21 cellular contexts compared by ENCODE assay signal in genomic region chr15:85116925-85117646, GRCh38.
DNase-seq lines count a peak whose midpoint lies in the region; ATAC-seq, FAIRE-seq and TF ChIP-seq lines count a peak whose summit lies in the region.
"Had no signal": no experiment of that assay in that cellular context is flagged by ENCODE, and none has a peak within 500 bp of the region (broad histone marks: within the 10 kb centered on the region; RNA-seq: fewer than 3 reads in every experiment).

No MANE protein-coding gene starts in this region.

- DNase-seq in T-helper 2 cell treated with Interferon-gamma antibody and Interleukin-4, amounts not matched to agents 5 μg/mL and 100 μg/mL, for 36 hours (ENCODE audit: low spot score): peak; percentile 37
- DNase-seq in T-helper 2 cell (no peak), GM12878 (ENCODE audit: low read depth, low spot score) (peak; percentile 7), DMS79 treated with DMSO at 0.1 percent for 48 hours (lab: John Stamatoyannopoulos, UW) (no peak), hippocampal formation (lab: John Stamatoyannopoulos, UW) (no peak), HuH-7.5 (ENCODE audit: low spot score) (no peak)
- DNase-seq: activated CD4-positive, CD25-positive, alpha-beta regulatory T cell; activated naive CD4-positive, alpha-beta T cell treated with Interleukin-2 at 50 U/mL for 16 hours; Calu3; heart right ventricle; KG1; NCI-H187 treated with DMSO at 0.1 percent for 48 hours; occipital lobe; upper lobe of left lung had no signal

- H3K4me3 ChIP-seq in GM12878: no peak overlapping the region
- H3K4me3 ChIP-seq: ascending aorta, heart right ventricle, right atrium auricular region, upper lobe of left lung had no signal

- H3K9me3 Mint-ChIP-seq in T-helper 2 cell treated with Interferon-gamma antibody and Interleukin-4, amounts not matched to agents 5 μg/mL and 100 μg/mL, for 36 hours: no peaks in the 10 kb centered on the region
- no peaks in the 10 kb centered on the region for H3K9me3 Mint-ChIP-seq in stimulated activated memory B cell treated with anti-CD40 and anti-IgM and Interleukin-4, amounts not matched to agents 10 μg/mL and 1 μg/mL and 100 μg/mL, for 72 hours

- no peak for TF ChIP-seq RAD21 in GM12878 (IDR thresholded peaks at IDR 0.05; ENCODE audit: insufficient read depth, low read depth, low read length)

- CTCF ChIA-PET in GM12878 (lab: Yijun Ruan, JAX): no interaction called here

- FAIRE-seq in GM12878 (lab: Jason Lieb, UNC): no peak

- intact Hi-C loops in GM12878 (cut with micrococcal nuclease; ENCODE audit: unreplicated experiment): no loop called here

- WGBS in GM12878 (ENCODE audit: insufficient coverage, insufficient replicate concordance, low lambda C conversion rate, missing lambda C conversion rate): 11% methylated on average over 5 of the region's 5 CpGs

- H3K27me3 ChIP-seq in GM12878 (replicated peaks in 1 of 2; ENCODE audit: control insufficient read depth in 2 of 2, insufficient read depth in 2 of 2, low read length in 1 of 2): no peaks in the 10 kb centered on the region
- H3K27me3 ChIP-seq: ascending aorta, heart right ventricle, right atrium auricular region, upper lobe of left lung had no signal

- peaks cover 2% of the 10 kb centered on the region for H3K4me1 Mint-ChIP-seq in T-helper 2 cell treated with Interferon-gamma antibody and Interleukin-4, amounts not matched to agents 5 μg/mL and 100 μg/mL, for 36 hours (ENCODE audit: low read depth)
- peaks cover 10% of the 10 kb centered on the region for H3K4me1 Mint-ChIP-seq in stimulated activated memory B cell treated with anti-CD40 and anti-IgM and Interleukin-4, amounts not matched to agents 10 μg/mL and 1 μg/mL and 100 μg/mL, for 72 hours
- H3K4me1 Mint-ChIP-seq: B cell had no signal

- H3K27ac Mint-ChIP-seq in T-helper 2 cell treated with Interferon-gamma antibody and Interleukin-4, amounts not matched to agents 5 μg/mL and 100 μg/mL, for 36 hours: no peak overlapping the region
- H3K27ac Mint-ChIP-seq in stimulated activated memory B cell treated with anti-CD40 and anti-IgM and Interleukin-4, amounts not matched to agents 10 μg/mL and 1 μg/mL and 100 μg/mL, for 72 hours: peak overlapping the region; percentile 57
- H3K27ac Mint-ChIP-seq: B cell had no signal

- POLR2A ChIA-PET in GM12878 (lab: Charles Lee): no interaction called here

- H3K4me1 ChIP-seq in GM12878 (ENCODE audit: control insufficient read depth, insufficient read depth, low read length): peaks cover 13% of the 10 kb centered on the region
- H3K4me1 ChIP-seq: ascending aorta, upper lobe of left lung had no signal

- ATAC-seq in HG02610 (IDR thresholded peaks at IDR 0.05; ENCODE audit: unreplicated experiment): peak; percentile 59
- peak; percentile 76 for ATAC-seq in GM12878
- peak; percentile 68 for ATAC-seq in stimulated activated memory B cell treated with anti-CD40 and anti-IgM and Interleukin-4, amounts not matched to agents 10 μg/mL and 1 μg/mL and 100 μg/mL, for 72 hours
- ATAC-seq: Panc1 had no signal

- no peak overlapping the region for H3K4me3 Mint-ChIP-seq in T-helper 2 cell treated with Interferon-gamma antibody and Interleukin-4, amounts not matched to agents 5 μg/mL and 100 μg/mL, for 36 hours
- H3K4me3 Mint-ChIP-seq in stimulated activated memory B cell treated with anti-CD40 and anti-IgM and Interleukin-4, amounts not matched to agents 10 μg/mL and 1 μg/mL and 100 μg/mL, for 72 hours: no peak overlapping the region
- H3K4me3 Mint-ChIP-seq: B cell had no signal

- H3K9me3 ChIP-seq in GM12878 (replicated peaks; ENCODE audit: control insufficient read depth, insufficient read depth, low read length): no peaks in the 10 kb centered on the region
- H3K9me3 ChIP-seq: ascending aorta, heart right ventricle, right atrium auricular region, upper lobe of left lung had no signal

- in situ Hi-C loops in GM12878 (cut with MboI): no loop called here

- H3K27me3 Mint-ChIP-seq in T-helper 2 cell treated with Interferon-gamma antibody and Interleukin-4, amounts not matched to agents 5 μg/mL and 100 μg/mL, for 36 hours (ENCODE audit: low read depth): no peaks in the 10 kb centered on the region
- H3K27me3 Mint-ChIP-seq in stimulated activated memory B cell treated with anti-CD40 and anti-IgM and Interleukin-4, amounts not matched to agents 10 μg/mL and 1 μg/mL and 100 μg/mL, for 72 hours: no peaks in the 10 kb centered on the region
- H3K27me3 Mint-ChIP-seq: B cell had no signal

- RAD21 ChIA-PET in GM12878 (lab: Charles Lee; ENCODE audit: unreplicated experiment): no interaction called here

- no peak for TF ChIP-seq EP300 in GM12878 (IDR thresholded peaks at IDR 0.05; ENCODE audit: borderline replicate concordance in 1 of 2, control insufficient read depth in 1 of 2, low read depth in 2 of 2, low read length in 2 of 2)

- H3K36me3 Mint-ChIP-seq in T-helper 2 cell treated with Interferon-gamma antibody and Interleukin-4, amounts not matched to agents 5 μg/mL and 100 μg/mL, for 36 hours (ENCODE audit: low read depth): peaks cover 17% of the 10 kb centered on the region
- peaks cover 71% of the 10 kb centered on the region for H3K36me3 Mint-ChIP-seq in stimulated activated memory B cell treated with anti-CD40 and anti-IgM and Interleukin-4, amounts not matched to agents 10 μg/mL and 1 μg/mL and 100 μg/mL, for 72 hours

- H3K27ac ChIP-seq in GM12878 (ENCODE audit: control insufficient read depth, insufficient read depth): peak overlapping the region; percentile 41; the same call in 1 of the 2 replicates
- H3K27ac ChIP-seq: 22Rv1, ascending aorta, right atrium auricular region, upper lobe of left lung had no signal

- H2AFZ ChIP-seq in GM12878 (ENCODE audit: control insufficient read depth, low read depth, low read length): no peak overlapping the region; the same call in 1 of the 2 replicates

- no peak for TF ChIP-seq CTCF in GM12878 (IDR thresholded peaks at IDR 0.05 in 2 of 3, conservative IDR thresholded peaks at IDR 0.05 in 1 of 3; ENCODE audit: control insufficient read depth in 2 of 3, extremely low read depth in 1 of 3, insufficient read depth in 1 of 3, low read depth in 3 of 3, low read length in 3 of 3)

- SMC1A ChIA-PET in GM12878 (lab: Charles Lee; ENCODE audit: uncharacterized antibody, unreplicated experiment): interaction anchor here (1.0 kb wide), 1 partner anchor 31 kb away, joined by 3 read pairs; no protein-coding TSS in a partner anchor

- H3K36me3 ChIP-seq in GM12878 (ENCODE audit: control insufficient read depth in 2 of 2, insufficient read depth in 2 of 2, low read length in 1 of 2): peaks cover 0 to 13% of the 10 kb centered on the region in 2 experiments; a peak in 3 of 4 replicates

- no peaks in the 10 kb centered on the region for H3K79me2 ChIP-seq in GM12878 (ENCODE audit: control insufficient read depth, insufficient read depth, low read length)

- TF ChIP-seq POLR2A in GM12878 (IDR thresholded peaks at IDR 0.05; ENCODE audit: low read depth, low read length): no peak

- H3K4me2 ChIP-seq in GM12878 (ENCODE audit: control insufficient read depth, insufficient read depth): no peak overlapping the region

- H4K20me1 ChIP-seq in GM12878 (ENCODE audit: control insufficient read depth, insufficient read depth): no peaks in the 10 kb centered on the region

- no peak overlapping the region for H3K9ac ChIP-seq in GM12878 (ENCODE audit: control insufficient read depth, insufficient read depth, low read length)

- no TSS peak for BruUV-seq in GM12878 (replicated peaks; lab: Mats Ljungman, UMichigan)

TF ChIP-seq in GM12878, 131 proteins besides CTCF, POLR2A, EP300 and RAD21 (continues in another document):
- TF ChIP-seq ZNF592 (IDR thresholded peaks at IDR 0.05) (no peak), ZBED1 (IDR thresholded peaks at IDR 0.05; ENCODE audit: borderline replicate concordance) (no peak)

Comparison
In these comparisons a context has a peak if more than half of its experiments do, and no peak if none do; other contexts are left out.
1. DNase-seq: peak in T-helper 2 cell treated with Interferon-gamma antibody and Interleukin-4, amounts not matched to agents 5 μg/mL and 100 μg/mL, for 36 hours (single experiment) and GM12878 (single experiment); none in T-helper 2 cell (0 of 5), DMS79 treated with DMSO at 0.1 percent for 48 hours (single experiment), hippocampal formation (0 of 2) and HuH-7.5 (single experiment).
2. Peak in every context shown above with its lines, with median percentiles within 50 percentile points of each other: ATAC-seq.